ENCODE assay signal across 11 cellular contexts in genomic region chr2:31219131-31219969, GRCh38. TPM values are rescaled to one million over a fixed set of nuclear protein-coding genes. Genes with fewer than 3 reads are reported as not detected.
DNase-seq lines count a peak whose midpoint lies in the region; ATAC-seq and TF ChIP-seq lines count a peak whose summit lies in the region.
"Had no signal": no experiment of that assay in that cellular context is flagged by ENCODE, and none has a peak within 500 bp of the region (broad histone marks: within the 10 kb centered on the region; RNA-seq: fewer than 3 reads in every experiment).

No MANE protein-coding gene starts in this region.

- H4K20me1 ChIP-seq in smooth muscle cell (ENCODE audit: low read depth): no peaks in the 10 kb centered on the region

- peaks cover 7% of the 10 kb centered on the region for H3K27me3 Mint-ChIP-seq in CD4-positive, CD25-positive, alpha-beta regulatory T cell

- H3K4me1 ChIP-seq in CD4-positive, CD25-positive, alpha-beta regulatory T cell (ENCODE audit: control insufficient read depth, insufficient read depth, low read length, poor library complexity, severe bottlenecking): no peaks in the 10 kb centered on the region
- no peaks in the 10 kb centered on the region for H3K4me1 ChIP-seq in smooth muscle cell (ENCODE audit: low read depth)
- no peaks in the 10 kb centered on the region for H3K4me1 ChIP-seq in ascending aorta

- peak overlapping the region in 1 of 3 donors; percentile 61 for H3K27ac Mint-ChIP-seq in CD4-positive, CD25-positive, alpha-beta regulatory T cell

- peaks cover 4% of the 10 kb centered on the region for H3K36me3 Mint-ChIP-seq in CD4-positive, CD25-positive, alpha-beta regulatory T cell

- peaks cover 0 to 6% (median under 1%) of the 10 kb centered on the region in 4 donors for H3K4me1 Mint-ChIP-seq in CD4-positive, CD25-positive, alpha-beta regulatory T cell

- peaks cover 4% of the 10 kb centered on the region for H3F3A ChIP-seq in smooth muscle cell (ENCODE audit: low read depth)

- H3K9me3 ChIP-seq in CD4-positive, CD25-positive, alpha-beta regulatory T cell (ENCODE audit: control insufficient read depth in 2 of 2, low read length in 2 of 2): no peaks in the 10 kb centered on the region
- H3K9me3 ChIP-seq in smooth muscle cell (replicated peaks; ENCODE audit: low read depth) (no peaks in the 10 kb centered on the region), ascending aorta (no peaks in the 10 kb centered on the region)

- H3K9me3 Mint-ChIP-seq in CD4-positive, CD25-positive, alpha-beta regulatory T cell: peaks cover 0 to 3% (median 0%) of the 10 kb centered on the region in 7 donors

- H3K4me3 Mint-ChIP-seq in CD4-positive, CD25-positive, alpha-beta regulatory T cell: no peak overlapping the region

- no peak overlapping the region for H3K9ac ChIP-seq in smooth muscle cell (ENCODE audit: low read depth)

- no peak for DNase-seq in CD4-positive, CD25-positive, alpha-beta regulatory T cell
- no peak for DNase-seq in T1000 (lab: John Stamatoyannopoulos, UW)
- no peak for DNase-seq in smooth muscle cell (lab: John Stamatoyannopoulos, UW; ENCODE audit: unreplicated experiment)
- DNase-seq in ascending aorta (ENCODE audit: low spot score in 2 of 2): no peak
- no peak for DNase-seq in DMS79 treated with DMSO at 0.1 percent for 48 hours (lab: John Stamatoyannopoulos, UW)
- DNase-seq: activated gamma-delta T cell treated with Interleukin-2 at 50 U/mL for 16 hours, Calu3, NCI-H1417 had no signal

- H3K36me3 ChIP-seq in CD4-positive, CD25-positive, alpha-beta regulatory T cell (ENCODE audit: control insufficient read depth, insufficient read depth, low read length): no peaks in the 10 kb centered on the region
- H3K36me3 ChIP-seq in smooth muscle cell (ENCODE audit: low read depth) (no peaks in the 10 kb centered on the region), ascending aorta (no peaks in the 10 kb centered on the region)

- TF ChIP-seq CTCF in smooth muscle cell (IDR thresholded peaks at IDR 0.05; ENCODE audit: borderline replicate concordance, insufficient read depth, poor library complexity, severe bottlenecking): no peak
- TF ChIP-seq CTCF in ascending aorta (IDR thresholded peaks at IDR 0.05): no peak

- H3K27me3 ChIP-seq in CD4-positive, CD25-positive, alpha-beta regulatory T cell (ENCODE audit: control insufficient read depth, insufficient read depth, low read length): peaks cover 4% of the 10 kb centered on the region
- peaks cover 6% of the 10 kb centered on the region for H3K27me3 ChIP-seq in smooth muscle cell (ENCODE audit: low read depth)
- H3K27me3 ChIP-seq in ascending aorta: no peaks in the 10 kb centered on the region

- peak; percentile 36 to 38 for ATAC-seq in CD4-positive, CD25-positive, alpha-beta regulatory T cell (ENCODE audit: low read depth in 2 of 2)
- ATAC-seq in GM19438 (IDR thresholded peaks at IDR 0.05; ENCODE audit: low read depth, unreplicated experiment) (peak; percentile 71), HG03135 (IDR thresholded peaks at IDR 0.05; ENCODE audit: unreplicated experiment) (peak; percentile 70), esophagus mucosa (peak; percentile 48)

- no peak overlapping the region for H3K4me2 ChIP-seq in smooth muscle cell

- H2AFZ ChIP-seq in smooth muscle cell (ENCODE audit: low read depth): no peak overlapping the region

- WGBS in smooth muscle cell (ENCODE audit: low lambda C conversion rate): 64% methylated on average over 11 of the region's 11 CpGs

- H3K4me3 ChIP-seq in CD4-positive, CD25-positive, alpha-beta regulatory T cell (ENCODE audit: low read depth, low read length): no peak overlapping the region
- no peak overlapping the region for H3K4me3 ChIP-seq in smooth muscle cell
- no peak overlapping the region for H3K4me3 ChIP-seq in ascending aorta

- intact Hi-C loops in ascending aorta (cut with DNase I): no loop called here

- H3K27ac ChIP-seq in CD4-positive, CD25-positive, alpha-beta regulatory T cell (ENCODE audit: insufficient read depth, low read length, poor library complexity, severe bottlenecking): no peak overlapping the region
- H3K27ac ChIP-seq in smooth muscle cell (ENCODE audit: low read depth): no peak overlapping the region
- no peak overlapping the region for H3K27ac ChIP-seq in ascending aorta

- H3K79me2 ChIP-seq in smooth muscle cell (ENCODE audit: low read depth): no peaks in the 10 kb centered on the region

RNA-seq across cellular contexts. Expression of gene CAPN14, which starts 2.0 kb away (rescaled TPM):
- 0.20 TPM for total RNA-seq in CD4-positive, CD25-positive, alpha-beta regulatory T cell
- polyA plus RNA-seq in CD4-positive, CD25-positive, alpha-beta regulatory T cell: under 1 TPM in 2 of 4 donors, not detected in 2; 0.08 to 0.10 TPM
- total RNA-seq in esophagus mucosa: 191 TPM
- 0.13 and 0.58 TPM in 2 replicates for total RNA-seq in smooth muscle cell
- polyA plus RNA-seq in smooth muscle cell: 0.27 and 0.55 TPM in 2 replicates
- total RNA-seq in ascending aorta: not detected

RNA-seq across cellular contexts. Expression of gene EHD3, which starts 14.6 kb away (rescaled TPM):
- total RNA-seq in CD4-positive, CD25-positive, alpha-beta regulatory T cell: 3.5 TPM
- 1 to 10 TPM; 2.3 to 3.2 (median 2.7) TPM for polyA plus RNA-seq in CD4-positive, CD25-positive, alpha-beta regulatory T cell
- total RNA-seq in esophagus mucosa (43.4 TPM), smooth muscle cell (13.8 and 19.0 TPM in 2 replicates), ascending aorta (22.5 TPM)
- 12.4 and 15.5 TPM in 2 replicates for polyA plus RNA-seq in smooth muscle cell

Comparison
In these comparisons a context has a peak if more than half of its experiments do, and no peak if none do; other contexts are left out.
1. RNA of gene CAPN14, which starts 2.0 kb away (total RNA-seq): 191 TPM in esophagus mucosa (single experiment); 0.20 TPM in CD4-positive, CD25-positive, alpha-beta regulatory T cell (single experiment), 0.13 to 0.58 TPM in smooth muscle cell and not detected in ascending aorta (single experiment); every median in the first group is over 100 times any median in the second.
2. Peak in every context shown above with its lines, with median percentiles within 50 percentile points of each other: ATAC-seq.